ENCODE assay signal across 9 cellular contexts in genomic region chr5:62307364-62307689, GRCh38. TPM values are rescaled to one million over a fixed set of nuclear protein-coding genes. Genes with fewer than 3 reads are reported as not detected.
DNase-seq lines count a peak whose midpoint lies in the region; ATAC-seq and TF ChIP-seq lines count a peak whose summit lies in the region.
"Had no signal": no experiment of that assay in that cellular context is flagged by ENCODE, and none has a peak within 500 bp of the region (broad histone marks: within the 10 kb centered on the region; RNA-seq: fewer than 3 reads in every experiment).

No MANE protein-coding gene starts in this region.

- H3K4me1 Mint-ChIP-seq in activated naive CD4-positive, alpha-beta T cell treated with anti-CD3 and anti-CD28 coated beads, Interleukin-2, amount 10 ng/mL, durations not matched to agents 7 days and 5 days, result peaks cover 65% of the 10 kb centered on the region
- H3K4me1 Mint-ChIP-seq in type B pancreatic cell (ENCODE audit: unreplicated experiment), result peaks cover 41% of the 10 kb centered on the region

- H3K4me3 Mint-ChIP-seq in activated naive CD4-positive, alpha-beta T cell treated with anti-CD3 and anti-CD28 coated beads, Interleukin-2, amount 10 ng/mL, durations not matched to agents 7 days and 5 days, result peak overlapping the region; percentile 95
- H3K4me3 Mint-ChIP-seq in type B pancreatic cell, result peak overlapping the region; percentile 100

- H3K27ac ChIP-seq in body of pancreas (peak overlapping the region in 3 of 4 donors; percentile 74 to 92 (median 90)), lower lobe of right lung (peak overlapping the region; percentile 87)

- no peaks in the 10 kb centered on the region for H3K9me3 Mint-ChIP-seq in activated naive CD4-positive, alpha-beta T cell treated with anti-CD3 and anti-CD28 coated beads, Interleukin-2, amount 10 ng/mL, durations not matched to agents 7 days and 5 days
- H3K9me3 Mint-ChIP-seq in type B pancreatic cell, result no peaks in the 10 kb centered on the region

- no peaks in the 10 kb centered on the region for H3K27me3 ChIP-seq in body of pancreas
- no peaks in the 10 kb centered on the region for H3K27me3 ChIP-seq in lower lobe of right lung (ENCODE audit: low read depth)

- H3K36me3 ChIP-seq in body of pancreas (replicated peaks in 1 of 2; ENCODE audit: insufficient read depth in 1 of 2, low read depth in 2 of 2), result no peaks in the 10 kb centered on the region
- no peaks in the 10 kb centered on the region for H3K36me3 ChIP-seq in lower lobe of right lung

- ATAC-seq in body of pancreas, result no peak
- ATAC-seq in lower lobe of right lung, result no peak
- no peak for ATAC-seq in HG02885 (IDR thresholded peaks at IDR 0.05; ENCODE audit: poor library complexity, unreplicated experiment)
- ATAC-seq in HG03175 (IDR thresholded peaks at IDR 0.05; ENCODE audit: unreplicated experiment), result no peak

- H3K27me3 Mint-ChIP-seq in activated naive CD4-positive, alpha-beta T cell treated with anti-CD3 and anti-CD28 coated beads, Interleukin-2, amount 10 ng/mL, durations not matched to agents 7 days and 5 days, result no peaks in the 10 kb centered on the region
- H3K27me3 Mint-ChIP-seq in type B pancreatic cell, result no peaks in the 10 kb centered on the region

- H3K4me1 ChIP-seq in body of pancreas, result peaks cover 46% of the 10 kb centered on the region
- H3K4me1 ChIP-seq in lower lobe of right lung, result peaks cover 15% of the 10 kb centered on the region

- peak overlapping the region; percentile 97 for H3K27ac Mint-ChIP-seq in activated naive CD4-positive, alpha-beta T cell treated with anti-CD3 and anti-CD28 coated beads, Interleukin-2, amount 10 ng/mL, durations not matched to agents 7 days and 5 days
- peak overlapping the region; percentile 98 for H3K27ac Mint-ChIP-seq in type B pancreatic cell

- TF ChIP-seq POLR2A in body of pancreas (IDR thresholded peaks at IDR 0.05), result no peak

- WGBS in body of pancreas, 2 donors, result 14% methylated on average over 9 of the region's 9 CpGs

- TF ChIP-seq CTCF in body of pancreas (IDR thresholded peaks at IDR 0.05) (no peak), lower lobe of right lung (IDR thresholded peaks at IDR 0.05) (no peak), type B pancreatic cell (conservative IDR thresholded peaks at IDR 0.05) (no peak)

- DNase-seq in activated naive CD4-positive, alpha-beta T cell treated with anti-CD3 and anti-CD28 coated beads, Interleukin-2, amount 10 ng/mL, durations not matched to agents 7 days and 5 days, result no peak
- DNase-seq in activated naive CD4-positive, alpha-beta T cell treated with Interleukin-2 at 50 U/mL for 16 hours, result no peak
- DNase-seq in body of pancreas, result no peak
- DNase-seq in lower lobe of right lung, result no peak
- no peak for DNase-seq in type B pancreatic cell (ENCODE audit: extremely low spot score, unreplicated experiment)
- DNase-seq in AG20443 (ENCODE audit: low spot score), result no peak
- DNase-seq: NCI-H1092 had no signal

- peaks cover 50% of the 10 kb centered on the region for H3K36me3 Mint-ChIP-seq in activated naive CD4-positive, alpha-beta T cell treated with anti-CD3 and anti-CD28 coated beads, Interleukin-2, amount 10 ng/mL, durations not matched to agents 7 days and 5 days
- peaks cover 17% of the 10 kb centered on the region for H3K36me3 Mint-ChIP-seq in type B pancreatic cell

- H3K4me3 ChIP-seq in body of pancreas, result peak overlapping the region; percentile 97 to 99
- H3K4me3 ChIP-seq in lower lobe of right lung, result peak overlapping the region; percentile 81

- intact Hi-C loops in body of pancreas (cut with DNase I), result no loop called here
- intact Hi-C loops in lower lobe of right lung (cut with DNase I), result no loop called here

- CTCF ChIA-PET in activated naive CD4-positive, alpha-beta T cell treated with anti-CD3 and anti-CD28 coated beads, Interleukin-2, amount 10 ng/mL, durations not matched to agents 7 days and 5 days (lab: Charles Lee), result interaction anchor here (0.9 to 2.3 kb wide), 3 partner anchors 11 to 83 kb away, joined by 5 to 8 read pairs (median 6); no protein-coding TSS in a partner anchor

- H3K9me3 ChIP-seq in body of pancreas (no peaks in the 10 kb centered on the region), lower lobe of right lung (no peaks in the 10 kb centered on the region)

RNA-seq across cellular contexts. Expression of gene KIF2A, which starts 1.3 kb away (rescaled TPM):
- total RNA-seq in body of pancreas, result 10 to 100 TPM; 16.2 to 19.7 TPM
- total RNA-seq in lower lobe of right lung, result 23.5 TPM
- 45.4 and 58.5 TPM in 2 replicates for total RNA-seq in type B pancreatic cell (ENCODE audit: low replicate concordance)
